ENCODE assay signal across 15 cellular contexts in genomic region chr14:30223966-30224365, GRCh38.
A peak's percentile ranks its signal among the peaks of the same experiment; 100 is the strongest.
DNase-seq lines count a peak whose midpoint lies in the region; ATAC-seq, FAIRE-seq and TF ChIP-seq lines count a peak whose summit lies in the region.
"Had no signal": no experiment of that assay in that cellular context is flagged by ENCODE, and none has a peak within 500 bp of the region (broad histone marks: within the 10 kb centered on the region; RNA-seq: fewer than 3 reads in every experiment).

No MANE protein-coding gene starts in this region.

- H3K4me1 ChIP-seq in ascending aorta = peaks cover 8 to 48% of the 10 kb centered on the region in 2 donors
- peaks cover 0 to 4% of the 10 kb centered on the region in 2 donors for H3K4me1 ChIP-seq in small intestine (ENCODE audit: control insufficient read depth in 2 of 2, insufficient read depth in 1 of 2, low read depth in 1 of 2, low read length in 1 of 2)
- H3K4me1 ChIP-seq: HAP-1, SJCRH30 had no signal

- peak; percentile 25 for ATAC-seq in left ventricle myocardium superior
- no peak for ATAC-seq in GM21390 (IDR thresholded peaks at IDR 0.05; ENCODE audit: unreplicated experiment)
- ATAC-seq in HG02973 (IDR thresholded peaks at IDR 0.05; ENCODE audit: unreplicated experiment) = no peak

- no peaks in the 10 kb centered on the region for H3K36me3 ChIP-seq in ascending aorta
- H3K36me3 ChIP-seq in small intestine (ENCODE audit: control insufficient read depth in 2 of 2, insufficient read depth in 2 of 2, low read length in 2 of 2) = no peaks in the 10 kb centered on the region
- H3K36me3 ChIP-seq: HAP-1, ovary, SJCRH30 had no signal

- H3K27ac ChIP-seq in ascending aorta = peak overlapping the region; percentile 82 to 87
- no peak overlapping the region for H3K27ac ChIP-seq in small intestine (ENCODE audit: low read depth in 1 of 2, low read length in 1 of 2)
- H3K27ac ChIP-seq: ovary, SJCRH30 had no signal

- peak; percentile 32 for DNase-seq in M059J (ENCODE audit: low read depth)
- DNase-seq in ascending aorta (ENCODE audit: low spot score in 2 of 2) = peak in 1 of 2 donors; percentile 86
- DNase-seq in left ventricle myocardium superior = no peak
- peak; percentile 4 for DNase-seq in small intestine
- no peak for DNase-seq in RKO (ENCODE audit: low spot score)
- DNase-seq in NCI-H146 (lab: John Stamatoyannopoulos, UW) = no peak
- DNase-seq: activated CD4-positive, alpha-beta memory T cell treated with anti-CD3 and anti-CD28 coated beads, Interleukin-2, amount 10 ng/mL, durations not matched to agents 7 days and 5 days; stimulated activated CD4-positive, alpha-beta T cell treated with anti-CD3 and anti-CD28 coated beads, Interleukin-15, amount 100 ng/mL, for 24 hours had no signal

- no peak for TF ChIP-seq CTCF in ascending aorta (IDR thresholded peaks at IDR 0.05)

- no peaks in the 10 kb centered on the region for H3K27me3 ChIP-seq in ascending aorta
- no peaks in the 10 kb centered on the region for H3K27me3 ChIP-seq in small intestine (ENCODE audit: control insufficient read depth in 2 of 2, insufficient read depth in 2 of 2, low read length in 2 of 2)
- H3K27me3 ChIP-seq: ovary had no signal

- WGBS in small intestine, 3 donors = 33 to 73% (median 35%) methylated on average over 3 of the region's 3 CpGs

- H3K9me3 ChIP-seq in ascending aorta (no peaks in the 10 kb centered on the region), small intestine (ENCODE audit: control insufficient read depth, low read depth) (no peaks in the 10 kb centered on the region)
- H3K9me3 ChIP-seq: HAP-1, ovary, SJCRH30 had no signal

- H3K4me3 ChIP-seq in ascending aorta (no peak overlapping the region), small intestine (ENCODE audit: low read depth in 1 of 2, low read length in 2 of 2) (no peak overlapping the region)
- H3K4me3 ChIP-seq: HAP-1, ovary, SJCRH30 had no signal

- intact Hi-C loops in ascending aorta (cut with DNase I) (loop anchor here (2.0 kb wide), 2 partner anchors 29 to 47 kb away; no protein-coding TSS in a partner anchor), left ventricle myocardium superior (cut with micrococcal nuclease) (no loop called here)

- no peak for FAIRE-seq in small intestine (lab: Jason Lieb, UNC)
- FAIRE-seq: frontal cortex, TTC549 had no signal

Comparison
In these comparisons a context has a peak if more than half of its experiments do, and no peak if none do; other contexts are left out.
1. DNase-seq: peak in M059J (single experiment) and small intestine (single experiment); none in left ventricle myocardium superior (single experiment), RKO (single experiment) and NCI-H146 (single experiment).
2. H3K27ac ChIP-seq: peak in ascending aorta (2 of 2); none in small intestine (0 of 2).